In genomic region chr7:116503835-116504234, GRCh38 we compare ENCODE assay signal across 1 cellular context.
TF ChIP-seq lines count a peak whose summit lies in the region.

No MANE protein-coding gene starts in this region.

TF ChIP-seq in K562, 482 proteins besides CTCF, POLR2A, EP300 and RAD21:
- TF ChIP-seq KLF1 (tag; IDR thresholded peaks at IDR 0.05) (no peak), E2F5 (CRISPR knock-in tag; IDR thresholded peaks at IDR 0.05) (no peak), ZNF57 (CRISPR knock-in tag; IDR thresholded peaks at IDR 0.05) (no peak), CREM (IDR thresholded peaks at IDR 0.05; ENCODE audit: low read depth) (no peak), ZNF512 (tag; IDR thresholded peaks at IDR 0.05) (peak; percentile 95)
